In the genomic region with DNA sequence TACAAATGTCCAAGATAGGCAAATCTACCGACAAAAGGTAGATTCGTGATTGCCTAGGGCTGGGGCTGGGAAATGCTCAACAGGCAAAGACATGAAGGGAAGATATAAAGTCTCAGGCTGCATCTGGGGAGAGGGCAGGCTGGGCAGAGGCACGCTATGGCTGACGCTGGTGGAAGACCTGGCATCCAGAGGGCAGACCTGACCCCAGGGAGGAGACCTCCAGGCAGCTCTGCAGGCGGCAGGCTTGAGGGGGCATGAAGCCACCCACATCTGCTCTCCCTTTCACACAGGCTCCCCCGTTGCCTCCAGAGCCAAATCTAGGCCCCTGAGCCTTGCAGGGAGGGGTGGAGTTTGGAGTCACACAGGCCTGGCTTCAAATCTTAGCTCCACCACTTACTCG, we compare ENCODE assay signal across 18 cellular contexts.
"Had no signal": no experiment of that assay in that cellular context is flagged by ENCODE, and none has a peak within 500 bp of the region (broad histone marks: within the 10 kb centered on the region; RNA-seq: fewer than 3 reads in every experiment).

No MANE protein-coding gene starts in this region.

- H3K4me1 ChIP-seq: heart right ventricle, parathyroid adenoma, tibial artery had no signal

- H3K27ac ChIP-seq: heart right ventricle, parathyroid adenoma, psoas muscle, skin epidermis, tibial artery had no signal

- H3K36me3 ChIP-seq: heart right ventricle, tibial artery had no signal

- H3K4me3 ChIP-seq: heart right ventricle, mucosa of descending colon, psoas muscle, skin epidermis, tibial artery had no signal

- H3K27ac Mint-ChIP-seq: nephron; stimulated activated naive CD8-positive, alpha-beta T cell treated with anti-CD3 and anti-CD28 coated beads, Interleukin-15, Interleukin-2, amounts not matched to agents 100 ng/mL and 50 ng/mL, for 24 hours had no signal

- DNase-seq: effector memory CD4-positive, alpha-beta T cell; heart right ventricle; hypothalamus; mammary epithelial cell; mucosa of descending colon; occipital lobe; retina; stimulated activated CD4-positive, alpha-beta T cell treated with anti-CD3 and anti-CD28 coated beads, Interleukin-12 subunit alpha, Interleukin-12 subunit beta, amount 100 ng/mL, for 4 hours; tibial artery had no signal

- H3K9me3 ChIP-seq: mucosa of descending colon, psoas muscle, tibial artery had no signal

- H3K4me3 Mint-ChIP-seq: central memory CD8-positive, alpha-beta T cell; nephron; stimulated activated naive CD8-positive, alpha-beta T cell treated with anti-CD3 and anti-CD28 coated beads, Interleukin-15, Interleukin-2, amounts not matched to agents 100 ng/mL and 50 ng/mL, for 24 hours had no signal

- H3K4me1 Mint-ChIP-seq: central memory CD8-positive, alpha-beta T cell; nephron had no signal

- H3K9me3 Mint-ChIP-seq: central memory CD8-positive, alpha-beta T cell; stimulated activated naive CD8-positive, alpha-beta T cell treated with anti-CD3 and anti-CD28 coated beads, Interleukin-15, Interleukin-2, amounts not matched to agents 100 ng/mL and 50 ng/mL, for 24 hours had no signal

- ATAC-seq: esophagus mucosa, heart right ventricle, left lobe of liver, mucosa of descending colon, psoas muscle, sciatic nerve had no signal
